15 cellular contexts compared by ENCODE assay signal in genomic region chr6:28496099-28496779, GRCh38. TPM values are rescaled to one million over a fixed set of nuclear protein-coding genes. Genes with fewer than 3 reads are reported as not detected.
DNase-seq lines count a peak whose midpoint lies in the region; ATAC-seq, FAIRE-seq and TF ChIP-seq lines count a peak whose summit lies in the region.
"Had no signal": no experiment of that assay in that cellular context is flagged by ENCODE, and none has a peak within 500 bp of the region (broad histone marks: within the 10 kb centered on the region; RNA-seq: fewer than 3 reads in every experiment).

No MANE protein-coding gene starts in this region.

- intact Hi-C loops in activated CD4-positive, alpha-beta T cell treated with anti-CD3 and anti-CD28 coated beads, Interleukin-2, amount 10 ng/mL, durations not matched to agents 24 days and 14 days (cut with micrococcal nuclease): loop anchor here (1.0 kb wide), 1 partner anchor 188 kb away; no protein-coding TSS in a partner anchor
- intact Hi-C loops in dorsolateral prefrontal cortex (cut with DNase I): no loop called here

- FAIRE-seq in D721Med (lab: Jason Lieb, UNC): no peak
- FAIRE-seq: endometrium, GM19239, pancreas had no signal

- H3K4me1 Mint-ChIP-seq in activated CD4-positive, alpha-beta T cell treated with anti-CD3 and anti-CD28 coated beads, Interleukin-2, amount 10 ng/mL, durations not matched to agents 24 days and 14 days: no peaks in the 10 kb centered on the region
- H3K4me1 Mint-ChIP-seq: immature natural killer cell had no signal

- H3K27me3 Mint-ChIP-seq in activated CD4-positive, alpha-beta T cell treated with anti-CD3 and anti-CD28 coated beads, Interleukin-2, amount 10 ng/mL, durations not matched to agents 24 days and 14 days: peaks cover 35% of the 10 kb centered on the region

- no peak overlapping the region for H3K4me3 ChIP-seq in Jurkat, Clone E6-1 (ENCODE audit: low read length)
- H3K4me3 ChIP-seq in kidney epithelial cell (ENCODE audit: low read depth, low read length): no peak overlapping the region
- no peak overlapping the region for H3K4me3 ChIP-seq in dorsolateral prefrontal cortex
- H3K4me3 ChIP-seq: pancreas, thyroid gland had no signal

- H3K9me3 Mint-ChIP-seq in activated CD4-positive, alpha-beta T cell treated with anti-CD3 and anti-CD28 coated beads, Interleukin-2, amount 10 ng/mL, durations not matched to agents 24 days and 14 days: no peaks in the 10 kb centered on the region
- H3K9me3 Mint-ChIP-seq: immature natural killer cell had no signal

- H3K27ac ChIP-seq in dorsolateral prefrontal cortex: no peak overlapping the region
- H3K27ac ChIP-seq: pancreas, thyroid gland had no signal

- no peaks in the 10 kb centered on the region for H3K36me3 Mint-ChIP-seq in activated CD4-positive, alpha-beta T cell treated with anti-CD3 and anti-CD28 coated beads, Interleukin-2, amount 10 ng/mL, durations not matched to agents 24 days and 14 days (ENCODE audit: low read depth)
- H3K36me3 Mint-ChIP-seq: immature natural killer cell had no signal

- ATAC-seq in SK-N-SH treated with all-trans-retinoic acid at 6 μM for 48 hours: peak; percentile 63
- no peak for ATAC-seq in HG03039 (IDR thresholded peaks at IDR 0.05; ENCODE audit: unreplicated experiment)
- ATAC-seq: pancreas had no signal

- TF ChIP-seq CTCF in D721Med (IDR thresholded peaks at IDR 0.05; ENCODE audit: insufficient read depth, missing control alignments) (peak; percentile 57), kidney epithelial cell (IDR thresholded peaks at IDR 0.05; ENCODE audit: insufficient read depth, low read length, poor library complexity, severe bottlenecking) (peak; percentile 21), dorsolateral prefrontal cortex (IDR thresholded peaks at IDR 0.05 in 54 of 56, conservative IDR thresholded peaks at IDR 0.05 in 2 of 56; ENCODE audit: low read depth in 1 of 56, partially characterized antibody in 56 of 56) (peak in 17 of 56 donors; percentile 10 to 55 (median 27))

- no peak overlapping the region for H3K27ac Mint-ChIP-seq in activated CD4-positive, alpha-beta T cell treated with anti-CD3 and anti-CD28 coated beads, Interleukin-2, amount 10 ng/mL, durations not matched to agents 24 days and 14 days
- H3K27ac Mint-ChIP-seq: immature natural killer cell had no signal

- peaks cover 2% of the 10 kb centered on the region for H3K27me3 ChIP-seq in kidney epithelial cell (ENCODE audit: control insufficient read depth, insufficient read depth, low read length)
- peaks cover 0 to 81% (median 20%) of the 10 kb centered on the region in 45 donors for H3K27me3 ChIP-seq in dorsolateral prefrontal cortex
- H3K27me3 ChIP-seq: thyroid gland had no signal

- no peak for DNase-seq in D721Med (ENCODE audit: insufficient read length, low spot score)
- DNase-seq in Jurkat, Clone E6-1 (ENCODE audit: low read depth, low spot score): peak; percentile 9
- no peak for DNase-seq in kidney epithelial cell (ENCODE audit: low read depth)
- no peak for DNase-seq in activated CD4-positive, alpha-beta T cell treated with anti-CD3 and anti-CD28 coated beads, Interleukin-2, amount 10 ng/mL, durations not matched to agents 24 days and 14 days
- no peak for DNase-seq in GM19238 (ENCODE audit: insufficient read length, low spot score)
- no peak for DNase-seq in dorsolateral prefrontal cortex
- DNase-seq: activated naive CD4-positive, alpha-beta T cell; immature natural killer cell; pancreas; thyroid gland had no signal

- no peaks in the 10 kb centered on the region for H3K36me3 ChIP-seq in kidney epithelial cell (ENCODE audit: control insufficient read depth, insufficient read depth, low read length)
- H3K36me3 ChIP-seq: pancreas, thyroid gland had no signal

- H3K4me3 Mint-ChIP-seq in activated CD4-positive, alpha-beta T cell treated with anti-CD3 and anti-CD28 coated beads, Interleukin-2, amount 10 ng/mL, durations not matched to agents 24 days and 14 days: no peak overlapping the region
- H3K4me3 Mint-ChIP-seq: immature natural killer cell had no signal

TF ChIP-seq in SK-N-SH treated with all-trans-retinoic acid at 6 μM for 48 hours, 23 proteins besides CTCF, POLR2A, EP300 and RAD21:
- no peak for TF ChIP-seq ARNTL (CRISPR knock-in tag; IDR thresholded peaks at IDR 0.05; ENCODE audit: borderline replicate concordance, low read depth)
- no peak for TF ChIP-seq ZNF70 (CRISPR knock-in tag; IDR thresholded peaks at IDR 0.05)
- no peak for TF ChIP-seq ISL1 (CRISPR knock-in tag; IDR thresholded peaks at IDR 0.05)
- TF ChIP-seq ESRRG (CRISPR knock-in tag; IDR thresholded peaks at IDR 0.05): no peak
- no peak for TF ChIP-seq BACH2 (CRISPR knock-in tag; IDR thresholded peaks at IDR 0.05; ENCODE audit: borderline replicate concordance)
- TF ChIP-seq ZFP3 (CRISPR knock-in tag; IDR thresholded peaks at IDR 0.05): no peak
- TF ChIP-seq GLIS3 (CRISPR knock-in tag; IDR thresholded peaks at IDR 0.05): no peak
- no peak for TF ChIP-seq CSRNP3 (CRISPR knock-in tag; IDR thresholded peaks at IDR 0.05)
- TF ChIP-seq CSDC2 (CRISPR knock-in tag; IDR thresholded peaks at IDR 0.05): no peak
- no peak for TF ChIP-seq ZFP30 (CRISPR knock-in tag; IDR thresholded peaks at IDR 0.05)
- no peak for TF ChIP-seq TCF4 (CRISPR knock-in tag; IDR thresholded peaks at IDR 0.05; ENCODE audit: borderline replicate concordance)
- no peak for TF ChIP-seq RARB (CRISPR knock-in tag; IDR thresholded peaks at IDR 0.05)
TF ChIP-seq in SK-N-SH treated with all-trans-retinoic acid at 6 μM for 48 hours: peak in this region for 0.

RNA-seq across cellular contexts. Expression of gene GPX6, which starts 19.4 kb away (rescaled TPM):
- polyA plus RNA-seq in Jurkat, Clone E6-1 (2012; ENCODE audit: insufficient read depth, insufficient read length): not detected
- total RNA-seq in kidney epithelial cell: not detected in 2 replicates
- total RNA-seq in activated CD4-positive, alpha-beta T cell treated with anti-CD3 and anti-CD28 coated beads, Interleukin-2, amount 10 ng/mL, durations not matched to agents 24 days and 14 days: not detected in 2 replicates
- total RNA-seq in dorsolateral prefrontal cortex: not detected
- total RNA-seq: Daoy, pancreas, thyroid gland had no signal
- polyA plus RNA-seq: immature natural killer cell, pancreas had no signal

RNA-seq across cellular contexts. Expression of gene GPX5, which starts 29.4 kb away (rescaled TPM):
- not detected for polyA plus RNA-seq in Jurkat, Clone E6-1 (2012; ENCODE audit: insufficient read depth, insufficient read length)
- total RNA-seq in kidney epithelial cell (not detected in 2 replicates), dorsolateral prefrontal cortex (not detected)
- not detected in 2 replicates for total RNA-seq in activated CD4-positive, alpha-beta T cell treated with anti-CD3 and anti-CD28 coated beads, Interleukin-2, amount 10 ng/mL, durations not matched to agents 24 days and 14 days
- total RNA-seq: Daoy, pancreas, thyroid gland had no signal
- polyA plus RNA-seq: immature natural killer cell, pancreas had no signal

RNA-seq across cellular contexts. Expression of gene ZSCAN23, which starts 52.9 kb away (rescaled TPM):
- polyA plus RNA-seq in Jurkat, Clone E6-1 (2012; ENCODE audit: insufficient read depth, insufficient read length): not detected
- total RNA-seq in kidney epithelial cell (1.6 and 3.1 TPM in 2 replicates), dorsolateral prefrontal cortex (10 to 100 TPM in 13 of 120 experiments, 1 to 10 TPM in 107; 2.8 to 15.4 (median 6.4) TPM)
- total RNA-seq in activated CD4-positive, alpha-beta T cell treated with anti-CD3 and anti-CD28 coated beads, Interleukin-2, amount 10 ng/mL, durations not matched to agents 24 days and 14 days: 1.2 and 2.8 TPM in 2 replicates
